Comparison of ENCODE assay signal across 30 cellular contexts in the genomic region with DNA sequence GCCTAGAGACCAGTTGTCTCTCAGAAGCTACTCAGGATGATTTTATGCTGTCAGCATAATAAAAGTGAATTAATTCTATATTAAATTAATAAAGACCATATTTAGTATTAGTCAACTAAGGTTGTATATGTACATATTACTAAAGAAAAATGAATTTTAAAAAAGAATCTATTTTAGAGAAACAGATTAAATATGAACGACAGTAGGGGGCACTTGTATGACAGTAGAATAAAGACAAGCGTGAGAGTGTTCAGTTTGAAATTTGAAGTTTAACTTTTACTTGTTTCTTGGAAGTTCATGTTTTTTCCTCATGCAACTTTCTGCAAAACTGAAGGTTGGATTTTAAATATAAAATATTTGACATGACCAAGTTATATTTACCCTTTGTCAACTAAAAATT.
DNase-seq lines count a peak whose midpoint lies in the region; ATAC-seq and TF ChIP-seq lines count a peak whose summit lies in the region.
"Had no signal": no experiment of that assay in that cellular context is flagged by ENCODE, and none has a peak within 500 bp of the region (broad histone marks: within the 10 kb centered on the region; RNA-seq: fewer than 3 reads in every experiment).

No MANE protein-coding gene starts in this region.

- in situ Hi-C loops in Panc1 (cut with HindIII; ENCODE audit: low pct_unique_long_range_greater_than_20kb, low sequenced_read_pairs), result no loop called here

- H3K4me1 ChIP-seq in liver (ENCODE audit: control insufficient read depth in 4 of 4, insufficient read depth in 4 of 4, low read length in 3 of 4) (peaks cover 2 to 17% (median 12%) of the 10 kb centered on the region in 4 donors), right lobe of liver (peaks cover 0 to 25% (median 8%) of the 10 kb centered on the region in 4 donors), Panc1 (ENCODE audit: control insufficient read depth, insufficient read depth, low read length) (peaks cover 41% of the 10 kb centered on the region), foreskin keratinocyte (peaks cover 50% of the 10 kb centered on the region)
- H3K4me1 ChIP-seq: parathyroid adenoma had no signal

- H3K36me3 Mint-ChIP-seq in activated CD8-positive, alpha-beta T cell treated with anti-CD3 and anti-CD28 coated beads for 36 hours (ENCODE audit: low read depth), result no peaks in the 10 kb centered on the region
- H3K36me3 Mint-ChIP-seq: activated naive CD4-positive, alpha-beta T cell treated with anti-CD3 and anti-CD28 coated beads, Interleukin-2, amount 50 U/mL, for 24 hours; CD4-positive, alpha-beta memory T cell had no signal

- TF ChIP-seq RAD21 in liver (IDR thresholded peaks at IDR 0.05), result peak; percentile 38 to 51

- peaks cover 5% of the 10 kb centered on the region for H3K4me1 Mint-ChIP-seq in activated CD8-positive, alpha-beta T cell treated with anti-CD3 and anti-CD28 coated beads for 36 hours (ENCODE audit: low read depth)
- H3K4me1 Mint-ChIP-seq: activated naive CD4-positive, alpha-beta T cell treated with anti-CD3 and anti-CD28 coated beads, Interleukin-2, amount 50 U/mL, for 24 hours; CD4-positive, alpha-beta memory T cell had no signal

- POLR2A ChIA-PET in Panc1 (lab: Charles Lee), result no interaction called here
- POLR2A ChIA-PET in activated CD8-positive, alpha-beta T cell treated with anti-CD3 and anti-CD28 coated beads for 36 hours (lab: Charles Lee), result no interaction called here

- H3K27me3 Mint-ChIP-seq in activated CD8-positive, alpha-beta T cell treated with anti-CD3 and anti-CD28 coated beads for 36 hours, result no peaks in the 10 kb centered on the region
- H3K27me3 Mint-ChIP-seq: activated naive CD4-positive, alpha-beta T cell treated with anti-CD3 and anti-CD28 coated beads, Interleukin-2, amount 50 U/mL, for 24 hours; CD4-positive, alpha-beta memory T cell; T-helper 17 cell had no signal

- WGBS in liver, result 44% methylated on average over 2 of the region's 2 CpGs
- 29% methylated on average over 2 of the region's 2 CpGs for WGBS in right lobe of liver (ENCODE audit: insufficient coverage, low coverage, low lambda C conversion rate, missing lambda C conversion rate)

- no peak for TF ChIP-seq POLR2A in right lobe of liver (IDR thresholded peaks at IDR 0.05)

- H3K9me3 ChIP-seq in liver (ENCODE audit: control insufficient read depth in 4 of 4, low read length in 3 of 4), result no peaks in the 10 kb centered on the region
- no peaks in the 10 kb centered on the region for H3K9me3 ChIP-seq in right lobe of liver
- no peaks in the 10 kb centered on the region for H3K9me3 ChIP-seq in Panc1 (ENCODE audit: control insufficient read depth, insufficient read depth, low read depth, low read length)
- H3K9me3 ChIP-seq: spleen had no signal

- TF ChIP-seq CTCF in liver (IDR thresholded peaks at IDR 0.05; ENCODE audit: low read depth, low read length, missing input control) (no peak), right lobe of liver (IDR thresholded peaks at IDR 0.05) (peak in 2 of 4 donors; percentile 18 to 20), Panc1 (IDR thresholded peaks at IDR 0.05) (no peak), foreskin keratinocyte (conservative IDR thresholded peaks at IDR 0.05) (peak; percentile 33)
- TF ChIP-seq CTCF in activated CD8-positive, alpha-beta T cell treated with anti-CD3 and anti-CD28 coated beads for 36 hours (IDR thresholded peaks at IDR 0.05), result no peak

- H3K9ac ChIP-seq in liver (ENCODE audit: low read depth in 1 of 2, low read length in 2 of 2), result no peak overlapping the region
- H3K9ac ChIP-seq: parathyroid adenoma had no signal

- H3K27me3 ChIP-seq in liver (ENCODE audit: control insufficient read depth in 4 of 4, insufficient read depth in 4 of 4, low read length in 3 of 4) (no peaks in the 10 kb centered on the region), right lobe of liver (no peaks in the 10 kb centered on the region), Panc1 (ENCODE audit: control insufficient read depth, insufficient read depth, low read length) (no peaks in the 10 kb centered on the region), foreskin keratinocyte (no peaks in the 10 kb centered on the region)
- H3K27me3 ChIP-seq: brain microvascular endothelial cell, spleen had no signal

- no peak for DNase-seq in right lobe of liver
- no peak for DNase-seq in Panc1 (ENCODE audit: low read depth, low spot score)
- DNase-seq in foreskin keratinocyte, result no peak
- no peak for DNase-seq in activated CD8-positive, alpha-beta T cell treated with anti-CD3 and anti-CD28 coated beads for 36 hours
- DNase-seq in nucleus accumbens (lab: John Stamatoyannopoulos, UW), result no peak
- DNase-seq in inferior parietal cortex (ENCODE audit: extremely low spot score), result no peak
- no peak for DNase-seq in NCI-H82 treated with DMSO at 0.1 percent for 48 hours (lab: John Stamatoyannopoulos, UW; ENCODE audit: unreplicated experiment)
- DNase-seq: activated CD4-positive, alpha-beta T cell treated with anti-CD3 and anti-CD28 coated beads for 4 hours; activated CD8-positive, alpha-beta memory T cell treated with anti-CD3 and anti-CD28 coated beads for 24 hours; activated T-cell treated with anti-CD3 and anti-CD28 coated beads for 4 hours; amygdala; brain microvascular endothelial cell; CD4-positive, alpha-beta memory T cell; cerebellar nuclear complex; DMS 273 treated with DMSO at 0.1 percent for 48 hours; hypothalamus; left colon; NCI-H446; NCI-H748 treated with DMSO at 0.1 percent for 48 hours; nephron progenitor cell; retina; spleen; stimulated activated CD4-positive, alpha-beta T cell treated with anti-CD3 and anti-CD28 coated beads, Interleukin-2, amount 100 ng/mL, for 24 hours; stimulated activated naive CD8-positive, alpha-beta T cell treated with anti-CD3 and anti-CD28 coated beads, Interleukin-15, Interleukin-2, amounts not matched to agents 100 U/mL and 50 U/mL, for 24 hours; T-helper 17 cell had no signal

- CTCF ChIA-PET in Panc1 (lab: Charles Lee), result no interaction called here
- CTCF ChIA-PET in activated CD8-positive, alpha-beta T cell treated with anti-CD3 and anti-CD28 coated beads for 36 hours (lab: Charles Lee), result interaction anchor here (1.0 kb wide), 1 partner anchor 54 kb away, joined by 3 read pairs; no protein-coding TSS in a partner anchor

- intact Hi-C loops in right lobe of liver (cut with DNase I) (no loop called here), Panc1 (cut with micrococcal nuclease; ENCODE audit: unreplicated experiment) (no loop called here)
- intact Hi-C loops in activated CD8-positive, alpha-beta T cell treated with anti-CD3 and anti-CD28 coated beads for 36 hours (cut with micrococcal nuclease), result no loop called here

- ATAC-seq in right lobe of liver, result no peak
- ATAC-seq in Panc1, result no peak
- ATAC-seq in foreskin keratinocyte, result no peak
- no peak for ATAC-seq in activated CD8-positive, alpha-beta T cell treated with anti-CD3 and anti-CD28 coated beads for 36 hours
- ATAC-seq: left colon; stimulated activated naive CD8-positive, alpha-beta T cell treated with anti-CD3 and anti-CD28 coated beads, Interleukin-15, Interleukin-2, amounts not matched to agents 100 U/mL and 50 U/mL, for 24 hours; T-helper 17 cell had no signal

- H3K27ac ChIP-seq in liver (ENCODE audit: low read depth in 1 of 2, low read length in 2 of 2), result no peak overlapping the region
- no peak overlapping the region for H3K27ac ChIP-seq in right lobe of liver
- 0 out of 2 replicates have a peak overlapping the region, but pooled peaks have one; percentile 36 for H3K27ac ChIP-seq in Panc1 (ENCODE audit: low read length)
- no peak overlapping the region for H3K27ac ChIP-seq in foreskin keratinocyte
- H3K27ac ChIP-seq: brain microvascular endothelial cell, parathyroid adenoma, SK-N-MC, spleen had no signal

- BruUV-seq in Panc1 (replicated peaks; lab: Mats Ljungman, UMichigan), result no TSS peak

- H3K4me3 Mint-ChIP-seq in activated CD8-positive, alpha-beta T cell treated with anti-CD3 and anti-CD28 coated beads for 36 hours, result no peak overlapping the region
- H3K4me3 Mint-ChIP-seq: activated naive CD4-positive, alpha-beta T cell treated with anti-CD3 and anti-CD28 coated beads, Interleukin-2, amount 50 U/mL, for 24 hours; CD4-positive, alpha-beta memory T cell; nephron progenitor cell; T-helper 17 cell had no signal

- no peak overlapping the region for H3K27ac Mint-ChIP-seq in activated CD8-positive, alpha-beta T cell treated with anti-CD3 and anti-CD28 coated beads for 36 hours
- H3K27ac Mint-ChIP-seq: activated naive CD4-positive, alpha-beta T cell treated with anti-CD3 and anti-CD28 coated beads, Interleukin-2, amount 50 U/mL, for 24 hours; activated T-helper 2 cell treated with anti-CD3 and anti-CD28 coated beads, Interferon-gamma antibody, Interleukin-2, Interleukin-4, amounts not matched to agents 10 μg/mL and 5 μg/mL and 100 μg/mL, durations not matched to agents 14 hours and 24 hours and 36 hours; CD4-positive, alpha-beta memory T cell; nephron progenitor cell; T-helper 17 cell had no signal

- no peaks in the 10 kb centered on the region for H3K9me3 Mint-ChIP-seq in activated CD8-positive, alpha-beta T cell treated with anti-CD3 and anti-CD28 coated beads for 36 hours
- H3K9me3 Mint-ChIP-seq: activated naive CD4-positive, alpha-beta T cell treated with anti-CD3 and anti-CD28 coated beads, Interleukin-2, amount 50 U/mL, for 24 hours; activated T-helper 2 cell treated with anti-CD3 and anti-CD28 coated beads, Interferon-gamma antibody, Interleukin-2, Interleukin-4, amounts not matched to agents 10 μg/mL and 5 μg/mL and 100 μg/mL, durations not matched to agents 14 hours and 24 hours and 36 hours; CD4-positive, alpha-beta memory T cell; nephron progenitor cell had no signal

- H3K4me3 ChIP-seq in liver (ENCODE audit: low read depth in 1 of 3, low read length in 3 of 3) (no peak overlapping the region), right lobe of liver (no peak overlapping the region), Panc1 (ENCODE audit: low read depth in 2 of 2, low read length in 2 of 2) (no peak overlapping the region)
- H3K4me3 ChIP-seq: SK-N-MC, spleen had no signal

- H3K36me3 ChIP-seq in liver (ENCODE audit: control insufficient read depth in 4 of 4, insufficient read depth in 3 of 4, low read depth in 1 of 4, low read length in 3 of 4) (no peaks in the 10 kb centered on the region), right lobe of liver (no peaks in the 10 kb centered on the region), Panc1 (ENCODE audit: control insufficient read depth, insufficient read depth, low read length) (no peaks in the 10 kb centered on the region)
- H3K36me3 ChIP-seq: brain microvascular endothelial cell, spleen had no signal
